Comparison of ENCODE assay signal across 8 cellular contexts in the genomic region with DNA sequence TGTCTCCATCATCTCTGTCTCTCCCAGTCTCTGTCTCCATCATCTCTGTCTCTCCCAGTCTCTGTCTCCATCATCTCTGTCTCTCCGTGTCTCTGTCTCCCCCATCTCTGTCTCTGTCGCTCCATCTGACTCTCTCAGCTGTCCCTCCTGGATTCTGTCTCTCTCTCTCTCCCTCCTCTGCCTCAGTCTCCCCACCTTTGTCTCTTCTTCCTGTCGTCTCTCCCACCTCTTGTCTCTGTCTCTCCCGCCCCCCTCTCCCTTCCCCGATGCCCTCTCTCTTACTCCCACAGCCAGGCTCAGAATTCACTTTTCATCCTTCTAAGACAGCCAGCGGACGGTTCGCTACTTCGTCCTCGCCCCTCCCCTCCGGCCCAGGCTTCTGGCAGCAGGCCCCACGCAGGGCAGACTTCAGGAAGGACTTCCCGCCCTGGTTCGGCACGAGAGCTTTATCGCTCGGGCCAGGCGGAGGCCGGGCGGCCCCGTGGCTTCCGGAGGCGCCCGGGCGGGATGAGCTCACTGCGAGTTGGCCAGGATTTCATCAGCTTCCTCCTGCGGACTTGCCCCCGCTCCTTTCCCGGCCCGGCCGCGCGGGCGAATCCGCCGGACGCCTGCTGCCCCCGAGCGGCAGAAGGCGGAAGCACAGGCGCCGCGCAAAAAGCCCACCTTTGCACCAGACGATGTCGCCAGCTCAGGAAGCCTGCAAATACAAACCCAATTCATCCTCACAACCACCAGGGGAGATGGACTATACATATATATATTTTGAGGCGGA. TPM values are rescaled to one million over a fixed set of nuclear protein-coding genes. Genes with fewer than 3 reads are reported as not detected.
DNase-seq lines count a peak whose midpoint lies in the region; ATAC-seq and TF ChIP-seq lines count a peak whose summit lies in the region.

No MANE protein-coding gene starts in this region.

- DNase-seq in AG08395 (ENCODE audit: low spot score) (peak; percentile 93), NCI-H510A treated with DMSO at 0.1 percent for 48 hours (lab: John Stamatoyannopoulos, UW) (peak; percentile 91), coronary artery (ENCODE audit: low spot score) (peak; percentile 96), left lung (peak; percentile 93 to 99)
- peak; percentile 88 to 91 for DNase-seq in activated CD4-positive, alpha-beta T cell treated with anti-CD3 and anti-CD28 coated beads for 4 hours
- DNase-seq in stimulated activated CD4-positive, alpha-beta T cell treated with anti-CD3 and anti-CD28 coated beads, Interleukin-2, amount 100 ng/mL, for 4 hours (ENCODE audit: low read depth) = peak; percentile 86

- ATAC-seq in GM18861 (IDR thresholded peaks at IDR 0.05; ENCODE audit: unreplicated experiment) (peak; percentile 67), HG03280 (IDR thresholded peaks at IDR 0.05; ENCODE audit: unreplicated experiment) (peak; percentile 72), left lung (peak; percentile 90)

- H3K27ac ChIP-seq in coronary artery (peak overlapping the region; percentile 41 to 83), left lung (peak overlapping the region; percentile 10 to 72)

- H3K4me3 ChIP-seq in coronary artery (peak overlapping the region; percentile 62), left lung (peak overlapping the region; percentile 10 to 36)

- peaks cover 5 to 63% of the 10 kb centered on the region in 2 donors for H3K4me1 ChIP-seq in left lung

- peak; percentile 95 for TF ChIP-seq CTCF in coronary artery (IDR thresholded peaks at IDR 0.05)
- peak; percentile 98 to 99 for TF ChIP-seq CTCF in left lung (IDR thresholded peaks at IDR 0.05)

- no peaks in the 10 kb centered on the region for H3K9me3 ChIP-seq in left lung

- intact Hi-C loops in left lung (cut with DNase I) = loop anchor here in 1 of 2 donors (5.0 kb wide), 1 partner anchor 97 kb away; no protein-coding TSS in a partner anchor

- no peaks in the 10 kb centered on the region for H3K36me3 ChIP-seq in left lung

- H3K27me3 ChIP-seq in left lung = peaks cover 13 to 44% of the 10 kb centered on the region in 2 donors

RNA-seq across cellular contexts. Expression of gene CCDC9, which starts 12.4 kb away (rescaled TPM):
- total RNA-seq in left lung = 10 to 100 TPM; 28.2 to 28.9 TPM

RNA-seq across cellular contexts. Expression of gene BBC3, which starts 13.0 kb away (rescaled TPM):
- 10 to 100 TPM in 1 of 2 donors, 1 to 10 TPM in 1; 8.7 to 13.8 TPM for total RNA-seq in left lung

RNA-seq across cellular contexts. Expression of gene INAFM1, which starts 30.7 kb away (rescaled TPM):
- 10 to 100 TPM; 22.1 to 22.2 TPM for total RNA-seq in left lung

Comparison
In these comparisons a context has a peak if more than half of its experiments do, and no peak if none do; other contexts are left out.
1. Peak in every context shown above with its lines: DNase-seq, ATAC-seq, H3K4me3 ChIP-seq and H3K27ac ChIP-seq.